ENCODE assay signal across 8 cellular contexts in genomic region chr9:96875460-96876142, GRCh38. TPM values are rescaled to one million over a fixed set of nuclear protein-coding genes. Genes with fewer than 3 reads are reported as not detected.
A peak's percentile ranks its signal among the peaks of the same experiment; 100 is the strongest.
DNase-seq lines count a peak whose midpoint lies in the region; TF ChIP-seq lines count a peak whose summit lies in the region.

No MANE protein-coding gene starts in this region.

- H3K27ac ChIP-seq in HEK293 (ENCODE audit: extremely low read depth, low read depth, low read length), result no peak overlapping the region; the same call in 1 of the 2 replicates
- H3K27ac ChIP-seq in SJSA1, result no peak overlapping the region
- peak overlapping the region in 1 of 4 donors; percentile 33 for H3K27ac ChIP-seq in sigmoid colon

- no peak for TF ChIP-seq EP300 in sigmoid colon (IDR thresholded peaks at IDR 0.05)

- 1% methylated on average over 43 of the region's 43 CpGs for WGBS in sigmoid colon, 2 donors

- TF ChIP-seq POLR2A in NB4 (IDR thresholded peaks at IDR 0.05; ENCODE audit: extremely low read depth, insufficient read length) (no peak), sigmoid colon (IDR thresholded peaks at IDR 0.05) (no peak)

- TF ChIP-seq CTCF in GM12865 (IDR thresholded peaks at IDR 0.05; ENCODE audit: insufficient read depth, low read depth, low read length, missing control alignments) (peak; percentile 33), HEK293 (tag by site-specific recombination; IDR thresholded peaks at IDR 0.05) (peak; percentile 69), NB4 (IDR thresholded peaks at IDR 0.05; ENCODE audit: low read depth, low read length) (peak; percentile 29), sigmoid colon (IDR thresholded peaks at IDR 0.05) (no peak)

- H3K9me3 ChIP-seq in HEK293 (ENCODE audit: control insufficient read depth, insufficient read depth, low read depth, low read length) (no peaks in the 10 kb centered on the region), SJSA1 (replicated peaks) (no peaks in the 10 kb centered on the region), sigmoid colon (peaks cover 0 to 2% (median 0%) of the 10 kb centered on the region in 4 donors)

- intact Hi-C loops in sigmoid colon (cut with DNase I), result no loop called here

- H3K27me3 ChIP-seq in SJSA1 (replicated peaks) (no peaks in the 10 kb centered on the region; the same call in 1 of the 2 replicates), sigmoid colon (peaks cover 15 to 39% (median 24%) of the 10 kb centered on the region in 3 donors)

- H3K4me1 ChIP-seq in HEK293 (ENCODE audit: control insufficient read depth, insufficient read depth, low read length) (no peaks in the 10 kb centered on the region), SJSA1 (replicated peaks) (peaks cover 13% of the 10 kb centered on the region), sigmoid colon (peaks cover 0 to 25% (median 16%) of the 10 kb centered on the region in 4 donors)

- DNase-seq in GM12865 (ENCODE audit: low read depth), result peak; percentile 91
- DNase-seq in NB4 (ENCODE audit: low read depth), result peak; percentile 88
- peak in 1 of 2 experiments; percentile 19 for DNase-seq in SJSA1 (ENCODE audit: low read depth in 1 of 2, low spot score in 2 of 2)
- DNase-seq in brain pericyte (ENCODE audit: low read depth, low spot score), result peak; percentile 37
- no peak for DNase-seq in sigmoid colon
- DNase-seq in NCI-H226, result no peak

- H3K36me3 ChIP-seq in HEK293 (ENCODE audit: control insufficient read depth in 2 of 2, insufficient read depth in 1 of 2, low read length in 2 of 2) (no peaks in the 10 kb centered on the region), SJSA1 (no peaks in the 10 kb centered on the region), sigmoid colon (no peaks in the 10 kb centered on the region)

- peak overlapping the region; percentile 78 for H3K4me3 ChIP-seq in GM12865 (ENCODE audit: low read depth, low read length)
- peak overlapping the region; percentile 62 for H3K4me3 ChIP-seq in HEK293 (ENCODE audit: low read depth, low read length)
- H3K4me3 ChIP-seq in NB4 (ENCODE audit: low read depth, low read length), result peak overlapping the region; percentile 61
- peak overlapping the region; percentile 32 for H3K4me3 ChIP-seq in SJSA1
- peak overlapping the region; percentile 73 for H3K4me3 ChIP-seq in iPS-11a (ENCODE audit: low read depth, low read length)
- H3K4me3 ChIP-seq in sigmoid colon, result peak overlapping the region in 3 of 4 donors; percentile 23 to 45 (median 40)

- CTCF ChIA-PET in HEK293 (lab: Yijun Ruan, JAX), result interaction anchor here (0.7 to 10.3 kb wide), 10 partner anchors 9 to 162 kb away, joined by 3 to 67 read pairs (median 4); partner anchors contain the start of gene ZNF782

- POLR2A ChIA-PET in HEK293 (lab: Yijun Ruan, JAX), result interaction anchor here (0.6 to 2.0 kb wide), 8 partner anchors 16 to 426 kb away, joined by 4 to 15 read pairs (median 5); partner anchors contain the start of genes HABP4 and ZNF782

TF ChIP-seq in HEK293, 187 proteins besides CTCF, POLR2A, EP300 and RAD21 (continues in another document):
- 0 out of 2 replicates have a peak, but pooled peaks have one; percentile 13 for TF ChIP-seq ZFHX2 (tag by site-specific recombination; conservative IDR thresholded peaks at IDR 0.05)
- peak; percentile 95 for TF ChIP-seq ZBTB20 (tag by site-specific recombination; IDR thresholded peaks at IDR 0.05)
- TF ChIP-seq, protein P1, sequence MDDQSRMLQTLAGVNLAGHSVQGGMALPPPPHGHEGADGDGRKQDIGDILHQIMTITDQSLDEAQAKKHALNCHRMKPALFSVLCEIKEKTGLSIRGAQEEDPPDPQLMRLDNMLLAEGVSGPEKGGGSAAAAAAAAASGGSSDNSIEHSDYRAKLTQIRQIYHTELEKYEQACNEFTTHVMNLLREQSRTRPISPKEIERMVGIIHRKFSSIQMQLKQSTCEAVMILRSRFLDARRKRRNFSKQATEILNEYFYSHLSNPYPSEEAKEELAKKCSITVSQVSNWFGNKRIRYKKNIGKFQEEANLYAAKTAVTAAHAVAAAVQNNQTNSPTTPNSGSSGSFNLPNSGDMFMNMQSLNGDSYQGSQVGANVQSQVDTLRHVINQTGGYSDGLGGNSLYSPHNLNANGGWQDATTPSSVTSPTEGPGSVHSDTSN (CRISPR knock-in tag; IDR thresholded peaks at IDR 0.05), result no peak
- TF ChIP-seq ZNF239 (tag by site-specific recombination; IDR thresholded peaks at IDR 0.05), result no peak
- no peak for TF ChIP-seq ZNF394 (tag by site-specific recombination; IDR thresholded peaks at IDR 0.05; ENCODE audit: borderline replicate concordance)
- TF ChIP-seq ZNF791 (tag by site-specific recombination; IDR thresholded peaks at IDR 0.05), result no peak
- TF ChIP-seq ZNF561 (tag by site-specific recombination; IDR thresholded peaks at IDR 0.05; ENCODE audit: borderline replicate concordance), result 0 out of 2 replicates have a peak, but pooled peaks have one; percentile 35
- peak; percentile 74 for TF ChIP-seq ZBTB17 (tag by site-specific recombination; IDR thresholded peaks at IDR 0.05)
- TF ChIP-seq, protein P2, sequence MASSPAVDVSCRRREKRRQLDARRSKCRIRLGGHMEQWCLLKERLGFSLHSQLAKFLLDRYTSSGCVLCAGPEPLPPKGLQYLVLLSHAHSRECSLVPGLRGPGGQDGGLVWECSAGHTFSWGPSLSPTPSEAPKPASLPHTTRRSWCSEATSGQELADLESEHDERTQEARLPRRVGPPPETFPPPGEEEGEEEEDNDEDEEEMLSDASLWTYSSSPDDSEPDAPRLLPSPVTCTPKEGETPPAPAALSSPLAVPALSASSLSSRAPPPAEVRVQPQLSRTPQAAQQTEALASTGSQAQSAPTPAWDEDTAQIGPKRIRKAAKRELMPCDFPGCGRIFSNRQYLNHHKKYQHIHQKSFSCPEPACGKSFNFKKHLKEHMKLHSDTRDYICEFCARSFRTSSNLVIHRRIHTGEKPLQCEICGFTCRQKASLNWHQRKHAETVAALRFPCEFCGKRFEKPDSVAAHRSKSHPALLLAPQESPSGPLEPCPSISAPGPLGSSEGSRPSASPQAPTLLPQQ (tag by site-specific recombination; IDR thresholded peaks at IDR 0.05), result peak; percentile 45; the same call in 1 of the 2 replicates
- TF ChIP-seq ZNF600 (tag by site-specific recombination; IDR thresholded peaks at IDR 0.05), result peak; percentile 18; the same call in 1 of the 2 replicates
- TF ChIP-seq ZNF366 (tag by site-specific recombination; conservative IDR thresholded peaks at IDR 0.05), result no peak
- peak; percentile 42 for TF ChIP-seq PATZ1 (tag by site-specific recombination; IDR thresholded peaks at IDR 0.05)
- TF ChIP-seq SP7 (tag by site-specific recombination; IDR thresholded peaks at IDR 0.05), result no peak
- peak; percentile 69 for TF ChIP-seq GLIS2 (tag by site-specific recombination; IDR thresholded peaks at IDR 0.05)
- no peak for TF ChIP-seq ZNF211 (tag by site-specific recombination; IDR thresholded peaks at IDR 0.05; ENCODE audit: low read depth)
- TF ChIP-seq ZBTB26 (tag by site-specific recombination; optimal IDR thresholded peaks at IDR 0.05), result peak; percentile 51
- TF ChIP-seq ZNF23 (tag by site-specific recombination; IDR thresholded peaks at IDR 0.05; ENCODE audit: borderline replicate concordance), result no peak
- TF ChIP-seq ZNF335 (tag by site-specific recombination; conservative IDR thresholded peaks at IDR 0.05), result peak; percentile 93

RNA-seq across cellular contexts. Expression of gene ZNF782, which starts 21.3 kb away (rescaled TPM):
- 1.6 and 6.8 TPM in 2 replicates for total RNA-seq in SJSA1 (2014; rRNA removed; shearing (Covaris generic))
- total RNA-seq in sigmoid colon, result 10 to 100 TPM; 11.4 to 18.2 (median 15.7) TPM
- 1 to 10 TPM; 1.2 to 2.4 (median 1.6) TPM for polyA plus RNA-seq in sigmoid colon

RNA-seq across cellular contexts. Expression of gene NUTM2G, which starts 53.0 kb away (rescaled TPM):
- not detected in 2 replicates for total RNA-seq in SJSA1 (2014; rRNA removed; shearing (Covaris generic))
- not detected for total RNA-seq in sigmoid colon
- under 1 TPM in 1 of 3 donors, not detected in 2; 0.23 TPM for polyA plus RNA-seq in sigmoid colon

Comparison
In these comparisons a context has a peak if more than half of its experiments do, and no peak if none do; other contexts are left out.
1. DNase-seq: peak in GM12865 (single experiment), NB4 (single experiment) and brain pericyte (single experiment); none in sigmoid colon (single experiment) and NCI-H226 (single experiment).
2. CTCF ChIP-seq: peak in GM12865 (single experiment), HEK293 (single experiment) and NB4 (single experiment); none in sigmoid colon (0 of 4).
3. Peak in every context shown above with its lines, with median percentiles within 50 percentile points of each other: H3K4me3 ChIP-seq.